ENCODE assay signal across 1 cellular context in the genomic region with DNA sequence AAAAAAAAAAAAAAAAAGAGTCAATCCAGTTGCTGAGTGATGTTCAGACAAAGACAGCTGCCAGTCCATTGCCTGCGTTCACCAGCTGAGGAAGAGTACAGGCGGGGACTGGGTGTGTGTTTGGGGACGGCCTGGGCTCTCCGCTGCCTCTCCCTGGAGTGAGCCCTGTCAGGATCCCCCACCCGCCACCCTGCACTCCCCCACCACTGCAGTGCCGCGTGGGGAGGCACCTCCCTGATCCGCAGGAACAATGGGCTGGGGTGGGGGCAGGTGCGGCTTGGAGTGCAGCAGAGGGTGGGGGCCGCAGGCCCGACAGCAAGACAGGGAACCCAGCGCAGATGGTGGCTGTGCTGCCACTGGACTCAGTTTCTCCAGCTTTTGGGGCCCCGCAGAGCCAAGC.
TF ChIP-seq lines count a peak whose summit lies in the region.

No MANE protein-coding gene starts in this region.

TF ChIP-seq in HEK293, 187 proteins besides CTCF, POLR2A, EP300 and RAD21 (continued from another document):
- TF ChIP-seq, protein P1, sequence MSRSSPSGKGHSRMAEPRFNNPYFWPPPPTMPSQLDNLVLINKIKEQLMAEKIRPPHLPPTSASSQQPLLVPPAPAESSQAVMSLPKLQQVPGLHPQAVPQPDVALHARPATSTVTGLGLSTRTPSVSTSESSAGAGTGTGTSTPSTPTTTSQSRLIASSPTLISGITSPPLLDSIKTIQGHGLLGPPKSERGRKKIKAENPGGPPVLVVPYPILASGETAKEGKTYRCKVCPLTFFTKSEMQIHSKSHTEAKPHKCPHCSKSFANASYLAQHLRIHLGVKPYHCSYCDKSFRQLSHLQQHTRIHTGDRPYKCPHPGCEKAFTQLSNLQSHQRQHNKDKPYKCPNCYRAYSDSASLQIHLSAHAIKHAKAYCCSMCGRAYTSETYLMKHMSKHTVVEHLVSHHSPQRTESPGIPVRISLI (tag by site-specific recombination; IDR thresholded peaks at IDR 0.05): no peak
- TF ChIP-seq ZFP69B (tag by site-specific recombination; IDR thresholded peaks at IDR 0.05) (no peak), ZNF324 (tag by site-specific recombination; IDR thresholded peaks at IDR 0.05) (no peak), ZNF311 (tag by site-specific recombination; IDR thresholded peaks at IDR 0.05; ENCODE audit: borderline replicate concordance) (no peak), ZNF138 (tag by site-specific recombination; IDR thresholded peaks at IDR 0.05; ENCODE audit: borderline replicate concordance) (no peak)
TF ChIP-seq in HEK293: peak in this region for 3.
